ENCODE assay signal across 8 cellular contexts in the genomic region with DNA sequence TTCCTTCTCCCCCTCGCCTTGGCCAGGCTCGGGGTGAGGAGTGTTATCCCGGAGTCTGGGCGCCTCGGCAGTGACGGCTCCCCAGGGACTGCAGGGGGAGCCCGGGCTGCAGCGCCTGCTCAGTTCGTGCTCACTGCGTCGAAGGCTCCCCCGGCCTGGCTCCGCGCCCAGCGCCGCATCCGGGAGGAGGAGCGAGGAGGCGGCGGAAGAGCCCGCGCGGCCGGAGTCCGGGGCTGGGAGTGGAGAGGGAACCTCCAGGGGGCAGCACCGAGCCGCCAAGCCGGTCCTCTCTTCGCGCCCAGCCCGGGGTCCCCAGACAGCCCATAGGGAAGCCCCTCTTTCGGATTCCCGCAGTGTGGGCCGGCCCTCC. TPM values are rescaled to one million over a fixed set of nuclear protein-coding genes. Genes with fewer than 3 reads are reported as not detected.
DNase-seq lines count a peak whose midpoint lies in the region; ATAC-seq and TF ChIP-seq lines count a peak whose summit lies in the region.

No MANE protein-coding gene starts in this region.

- intact Hi-C loops in mammary epithelial cell (cut with micrococcal nuclease) (loop anchor here (1.0 to 5.0 kb wide), 4 partner anchors 39 to 798 kb away; a partner anchor contains a TSS), spleen (cut with DNase I; ENCODE audit: low total_unique reads) (no loop called here)

- POLR2A ChIA-PET in AG04449 (lab: Yijun Ruan, JAX): interaction anchor here (1.7 to 3.7 kb wide), 7 partner anchors 9 to 808 kb away, joined by 5 to 36 read pairs (median 19); a partner anchor contains a TSS

- TF ChIP-seq CTCF in AG04449 (IDR thresholded peaks at IDR 0.05; ENCODE audit: insufficient read depth, low read length, missing control alignments) (peak; percentile 87), WERI-Rb-1 (IDR thresholded peaks at IDR 0.05; ENCODE audit: low read depth, low read length) (peak; percentile 76), mammary epithelial cell (conservative IDR thresholded peaks at IDR 0.05 in 1 of 2, IDR thresholded peaks at IDR 0.05 in 1 of 2; ENCODE audit: extremely low read depth in 1 of 2, insufficient read depth in 1 of 2, low read depth in 1 of 2, low read length in 2 of 2) (peak; percentile 58 to 71), spleen (IDR thresholded peaks at IDR 0.05 in 8 of 11, conservative IDR thresholded peaks at IDR 0.05 in 3 of 11) (peak; percentile 91 to 99 (median 97))

- TF ChIP-seq POLR2A in spleen (IDR thresholded peaks at IDR 0.05): peak; percentile 13 to 41 (median 33)

- WGBS in mammary epithelial cell (ENCODE audit: low coverage, missing lambda C conversion rate): 4% methylated on average over 13 of the region's 34 CpGs
- WGBS in spleen, 5 donors: 0 to 1% (median 0%) methylated on average over 13 to 34 of the region's 34 CpGs

- H3K36me3 ChIP-seq in WERI-Rb-1 (no peaks in the 10 kb centered on the region; the same call in 1 of the 2 replicates), mammary epithelial cell (ENCODE audit: insufficient read depth, low read length) (peaks cover 3% of the 10 kb centered on the region), spleen (peaks cover 0 to 13% (median 0%) of the 10 kb centered on the region in 6 donors)

- CTCF ChIA-PET in AG04449 (lab: Yijun Ruan, JAX) (interaction anchor here (1.1 to 12.8 kb wide), 14 partner anchors 12 to 80 kb away, joined by 3 to 207 read pairs (median 12); a partner anchor contains a TSS), mammary epithelial cell (lab: Charles Lee; ENCODE audit: low non-redundant PET) (interaction anchor here (1.4 kb wide), 1 partner anchor 40 kb away, joined by 6 read pairs; no protein-coding TSS in a partner anchor)

- H3K4me3 ChIP-seq in AG04449 (ENCODE audit: low read depth, low read length) (peak overlapping the region; percentile 82), WERI-Rb-1 (ENCODE audit: low read depth, low read length) (peak overlapping the region; percentile 75), mammary epithelial cell (replicated peaks in 1 of 3; ENCODE audit: insufficient read depth in 1 of 3, low read depth in 2 of 3, low read length in 3 of 3) (peak overlapping the region; percentile 66 to 90 (median 83)), spleen (peak overlapping the region; percentile 64 to 93 (median 82))

- in situ Hi-C loops in mammary epithelial cell (cut with MboI; ENCODE audit: low sequenced_read_pairs in 2 of 2): loop anchor here in 1 of 2 donors (10.0 kb wide), 1 partner anchor 81 kb away; a partner anchor contains a TSS

- peak overlapping the region; percentile 90 for H2AFZ ChIP-seq in mammary epithelial cell (ENCODE audit: low read depth, low read length)

- H3K79me2 ChIP-seq in mammary epithelial cell (ENCODE audit: insufficient read depth, low read length): peaks cover 35% of the 10 kb centered on the region

- DNase-seq in AG04449 (ENCODE audit: low read depth, low spot score) (no peak), NCI-H2171 treated with DMSO at 0.1 percent for 48 hours (lab: John Stamatoyannopoulos, UW) (peak; percentile 84), WERI-Rb-1 (peak; percentile 95), mammary epithelial cell (peak; percentile 94), inferior parietal cortex (ENCODE audit: extremely low spot score) (peak; percentile 92), spleen (peak; percentile 99)

- no TSS peak for BruUV-seq in mammary epithelial cell (replicated peaks; lab: Mats Ljungman, UMichigan)

- H3K4me2 ChIP-seq in mammary epithelial cell (ENCODE audit: insufficient read depth, low read depth, low read length): peak overlapping the region; percentile 91

- dilution Hi-C loops in mammary epithelial cell (cut with HindIII; ENCODE audit: low sequenced_read_pairs): no loop called here

- H4K20me1 ChIP-seq in mammary epithelial cell (ENCODE audit: insufficient read depth, low read length): peaks cover 12% of the 10 kb centered on the region

- peak; percentile 49 for ATAC-seq in GM18867 (IDR thresholded peaks at IDR 0.05; ENCODE audit: unreplicated experiment)
- ATAC-seq in HG03097 (IDR thresholded peaks at IDR 0.05; ENCODE audit: low FRiP score, unreplicated experiment): peak; percentile 52

- H3K27me3 ChIP-seq in WERI-Rb-1 (ENCODE audit: insufficient read depth, low read depth, severe bottlenecking): no peaks in the 10 kb centered on the region
- no peaks in the 10 kb centered on the region for H3K27me3 ChIP-seq in mammary epithelial cell (ENCODE audit: insufficient read depth, low read length)
- H3K27me3 ChIP-seq in spleen (replicated peaks in 1 of 7): peaks cover 0 to 19% (median 0%) of the 10 kb centered on the region in 7 donors

- H3K9ac ChIP-seq in mammary epithelial cell (ENCODE audit: insufficient read depth, low read length): peak overlapping the region; percentile 83

- H3K9me3 ChIP-seq in WERI-Rb-1 (ENCODE audit: severe bottlenecking) (no peaks in the 10 kb centered on the region), mammary epithelial cell (replicated peaks; ENCODE audit: insufficient read depth, low read length) (no peaks in the 10 kb centered on the region), spleen (no peaks in the 10 kb centered on the region)

- H3K27ac ChIP-seq in WERI-Rb-1 (peak overlapping the region; percentile 93), mammary epithelial cell (ENCODE audit: insufficient read depth, low read depth, low read length) (peak overlapping the region; percentile 84), spleen (peak overlapping the region; percentile 93 to 99 (median 96))

- H3K4me1 ChIP-seq in mammary epithelial cell (ENCODE audit: insufficient read depth, low read length) (peaks cover 45% of the 10 kb centered on the region), spleen (peaks cover 11 to 73% (median 43%) of the 10 kb centered on the region in 6 donors)

RNA-seq across cellular contexts. Expression of a gene that starts 1.3 kb away (rescaled TPM):
- total RNA-seq in mammary epithelial cell (100 to 1,000 TPM in 1 of 2 donors, 10 to 100 TPM in 1; 12.7 to 159 TPM), spleen (100 to 1,000 TPM in 2 of 7 donors, 10 to 100 TPM in 2, 1 to 10 TPM in 3; 2.8 to 138 (median 13.5) TPM)
- polyA plus RNA-seq in mammary epithelial cell (10.6 TPM), spleen (10 to 100 TPM in 1 of 3 donors, 1 to 10 TPM in 2; 2.7 to 11.7 (median 5.3) TPM)
- polyA minus RNA-seq in mammary epithelial cell: 63.3 TPM

RNA-seq across cellular contexts. Expression of a gene that starts 25.1 kb away (rescaled TPM):
- total RNA-seq in mammary epithelial cell: 10 to 100 TPM; 14.5 to 26.5 TPM
- 3.6 TPM for polyA plus RNA-seq in mammary epithelial cell
- 70.6 TPM for polyA minus RNA-seq in mammary epithelial cell
- under 1 TPM in 5 of 7 donors, not detected in 2; 0.20 to 0.52 (median 0.41) TPM for total RNA-seq in spleen
- polyA plus RNA-seq in spleen: under 1 TPM; 0.52 to 0.98 (median 0.54) TPM

Comparison
In these comparisons a context has a peak if more than half of its experiments do, and no peak if none do; other contexts are left out.
1. RNA of a gene that starts 25.1 kb away (total RNA-seq): 14.5 to 26.5 TPM in mammary epithelial cell; 0.20 to 0.52 TPM in spleen; every median in the first group is over 10 times any median in the second.
2. Peak in every context shown above with its lines, with median percentiles within 50 percentile points of each other: H3K4me3 ChIP-seq, CTCF ChIP-seq and H3K27ac ChIP-seq.